ENCODE assay signal across 25 cellular contexts in the genomic region with DNA sequence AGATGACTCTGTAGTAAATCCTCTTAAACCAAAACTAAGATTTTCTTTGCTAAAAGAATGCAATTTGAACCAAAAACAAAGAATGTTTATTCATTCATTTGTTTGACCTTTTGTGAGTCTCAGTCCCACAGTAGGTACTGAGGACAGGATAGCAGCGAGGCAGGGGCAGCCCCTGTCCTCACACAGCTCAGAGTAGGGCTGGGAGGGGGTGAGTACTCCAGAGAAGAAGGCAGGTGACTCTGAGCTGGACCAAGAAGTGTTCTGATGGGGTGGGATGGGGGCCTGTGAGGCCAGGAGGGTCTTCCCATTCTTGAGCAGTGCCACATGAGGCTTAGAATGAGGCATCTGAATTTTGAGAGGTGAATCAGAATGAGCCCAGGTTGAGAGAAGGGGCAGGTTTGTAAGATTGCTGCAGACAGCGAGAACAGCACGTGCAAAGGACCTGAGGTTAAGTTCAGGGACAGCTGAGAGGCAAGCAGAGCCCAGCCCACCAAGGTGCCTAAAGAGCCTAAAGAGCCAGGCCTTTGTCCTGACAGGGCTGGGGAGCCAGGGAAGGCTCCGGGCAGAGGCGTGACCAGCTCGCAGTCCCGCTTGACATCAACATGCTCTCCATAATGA. TPM values are rescaled to one million over a fixed set of nuclear protein-coding genes. Genes with fewer than 3 reads are reported as not detected.
A peak's percentile ranks its signal among the peaks of the same experiment; 100 is the strongest.
DNase-seq lines count a peak whose midpoint lies in the region; ATAC-seq and TF ChIP-seq lines count a peak whose summit lies in the region.
"Had no signal": no experiment of that assay in that cellular context is flagged by ENCODE, and none has a peak within 500 bp of the region (broad histone marks: within the 10 kb centered on the region; RNA-seq: fewer than 3 reads in every experiment).

No MANE protein-coding gene starts in this region.

- H3K27ac Mint-ChIP-seq in WTC11 (no peak overlapping the region), neural progenitor cell (no peak overlapping the region)
- H3K27ac Mint-ChIP-seq: activated naive CD8-positive, alpha-beta T cell treated with anti-CD3 and anti-CD28 coated beads for 36 hours; CD4-positive, alpha-beta T cell; natural killer cell; type B pancreatic cell had no signal

- CTCF ChIA-PET in HEK293 (lab: Yijun Ruan, JAX): interaction anchor here (1.4 kb wide), 1 partner anchor 25 kb away, joined by 4 read pairs; no protein-coding TSS in a partner anchor
- CTCF ChIA-PET in WTC11 (lab: Charles Lee): interaction anchor here (1.6 kb wide), 1 partner anchor 156 kb away, joined by 4 read pairs; no protein-coding TSS in a partner anchor

- H3F3A ChIP-seq in neural progenitor cell (ENCODE audit: low read depth): peaks cover 28% of the 10 kb centered on the region

- POLR2A ChIA-PET in HEK293 (lab: Yijun Ruan, JAX): no interaction called here
- POLR2A ChIA-PET in WTC11 (lab: Charles Lee): no interaction called here

- no peak overlapping the region for H3K4me3 Mint-ChIP-seq in WTC11
- H3K4me3 Mint-ChIP-seq in neural progenitor cell: peak overlapping the region; percentile 46
- H3K4me3 Mint-ChIP-seq: activated CD8-positive, alpha-beta T cell treated with anti-CD3 and anti-CD28 coated beads, Interleukin-2, amount 10 ng/mL, durations not matched to agents 7 days and 5 days; activated naive CD8-positive, alpha-beta T cell treated with anti-CD3 and anti-CD28 coated beads for 36 hours; CD4-positive, alpha-beta T cell; natural killer cell; type B pancreatic cell had no signal

- peaks cover 87% of the 10 kb centered on the region for H3K4me1 ChIP-seq in BLaER1
- H3K4me1 ChIP-seq in HEK293 (ENCODE audit: control insufficient read depth, insufficient read depth, low read length): no peaks in the 10 kb centered on the region; the same call in 1 of the 2 replicates
- peaks cover 45% of the 10 kb centered on the region for H3K4me1 ChIP-seq in neural progenitor cell

- H3K27ac ChIP-seq in BLaER1: peak overlapping the region; percentile 71
- H3K27ac ChIP-seq in HEK293 (ENCODE audit: extremely low read depth, low read depth, low read length): no peak overlapping the region
- H3K27ac ChIP-seq in neural progenitor cell: peak overlapping the region; percentile 64
- H3K27ac ChIP-seq: ascending aorta, hepatocyte, left lung, SK-N-MC had no signal

- ATAC-seq in WTC11 (peak; percentile 34; the same call in 1 of the 2 replicates), GM19452 (IDR thresholded peaks at IDR 0.05; ENCODE audit: unreplicated experiment) (no peak), HG03521 (IDR thresholded peaks at IDR 0.05; ENCODE audit: unreplicated experiment) (no peak)
- ATAC-seq: activated CD8-positive, alpha-beta T cell treated with anti-CD3 and anti-CD28 coated beads, Interleukin-2, amount 10 ng/mL, durations not matched to agents 7 days and 5 days; left lung; natural killer cell; right cardiac atrium had no signal

- H2AFZ ChIP-seq in neural progenitor cell (replicated peaks): no peak overlapping the region
- H2AFZ ChIP-seq: hepatocyte had no signal

- H3K9me3 ChIP-seq in BLaER1 (no peaks in the 10 kb centered on the region), HEK293 (ENCODE audit: control insufficient read depth, insufficient read depth, low read depth, low read length) (no peaks in the 10 kb centered on the region), neural progenitor cell (ENCODE audit: low read depth) (no peaks in the 10 kb centered on the region)
- H3K9me3 ChIP-seq: ascending aorta, esophagus squamous epithelium, left lung had no signal

- H3K9ac ChIP-seq in BLaER1 (no peak overlapping the region), neural progenitor cell (no peak overlapping the region)

- H3K27me3 ChIP-seq in BLaER1 (no peaks in the 10 kb centered on the region), neural progenitor cell (no peaks in the 10 kb centered on the region)
- H3K27me3 ChIP-seq: ascending aorta, hepatocyte, left lung had no signal

- in situ Hi-C loops in G401 (cut with HindIII; ENCODE audit: low sequenced_read_pairs): no loop called here

- TF ChIP-seq CTCF in HEK293 (tag by site-specific recombination; IDR thresholded peaks at IDR 0.05): no peak
- TF ChIP-seq CTCF in WTC11 (IDR thresholded peaks at IDR 0.05): no peak
- no peak for TF ChIP-seq CTCF in neural progenitor cell (IDR thresholded peaks at IDR 0.05)

- no peaks in the 10 kb centered on the region for H3K79me2 ChIP-seq in neural progenitor cell (ENCODE audit: low read depth)
- H3K79me2 ChIP-seq: hepatocyte had no signal

- H3K4me3 ChIP-seq in BLaER1: no peak overlapping the region
- H3K4me3 ChIP-seq in HEK293 (ENCODE audit: low read depth, low read length): no peak overlapping the region
- peak overlapping the region; percentile 13 for H3K4me3 ChIP-seq in neural progenitor cell
- H3K4me3 ChIP-seq: ascending aorta, esophagus squamous epithelium, hepatocyte, left lung, SK-N-MC had no signal

- H4K20me1 ChIP-seq in BLaER1 (no peaks in the 10 kb centered on the region), neural progenitor cell (ENCODE audit: low read depth) (no peaks in the 10 kb centered on the region)

- DNase-seq in WTC11 (ENCODE audit: low spot score): no peak
- DNase-seq in neural progenitor cell (ENCODE audit: low spot score): peak; percentile 43
- no peak for DNase-seq in G401 (ENCODE audit: low spot score)
- DNase-seq: activated CD4-positive, alpha-beta T cell treated with anti-CD3 and anti-CD28 coated beads for 1 hour; activated CD8-positive, alpha-beta T cell treated with anti-CD3 and anti-CD28 coated beads, Interleukin-2, amount 10 ng/mL, durations not matched to agents 7 days and 5 days; activated naive CD8-positive, alpha-beta T cell treated with anti-CD3 and anti-CD28 coated beads for 36 hours; activated T-cell treated with anti-CD3 and anti-CD28 coated beads for 4 hours; central memory CD4-positive, alpha-beta T cell; dermis blood vessel endothelial cell; esophagus squamous epithelium; natural killer cell; right cardiac atrium; stimulated activated CD4-positive, alpha-beta T cell treated with anti-CD3 and anti-CD28 coated beads, Interleukin-2, amount 100 ng/mL, for 48 hours; T-helper 2 cell had no signal

- H3K27me3 Mint-ChIP-seq in WTC11 (ENCODE audit: low read depth) (no peaks in the 10 kb centered on the region; the same call in 1 of the 2 replicates), neural progenitor cell (ENCODE audit: insufficient read depth, low read depth) (peaks cover 5% of the 10 kb centered on the region)
- H3K27me3 Mint-ChIP-seq: CD4-positive, alpha-beta T cell; type B pancreatic cell had no signal

- no peaks in the 10 kb centered on the region; the same call in 1 of the 2 replicates for H3K36me3 Mint-ChIP-seq in WTC11
- no peaks in the 10 kb centered on the region for H3K36me3 Mint-ChIP-seq in neural progenitor cell
- H3K36me3 Mint-ChIP-seq: activated naive CD8-positive, alpha-beta T cell treated with anti-CD3 and anti-CD28 coated beads for 36 hours; IgD-negative memory B cell; natural killer cell; type B pancreatic cell had no signal

- H3K4me1 Mint-ChIP-seq in WTC11 (peaks cover 17% of the 10 kb centered on the region), neural progenitor cell (peaks cover 27% of the 10 kb centered on the region)
- H3K4me1 Mint-ChIP-seq: activated naive CD8-positive, alpha-beta T cell treated with anti-CD3 and anti-CD28 coated beads for 36 hours had no signal

- H3K9me3 Mint-ChIP-seq in WTC11 (no peaks in the 10 kb centered on the region; the same call in 1 of the 2 replicates), neural progenitor cell (no peaks in the 10 kb centered on the region)
- H3K9me3 Mint-ChIP-seq: CD4-positive, alpha-beta T cell; IgD-negative memory B cell; natural killer cell; type B pancreatic cell had no signal

- H3K4me2 ChIP-seq in BLaER1 (peak overlapping the region; percentile 89), neural progenitor cell (peak overlapping the region; percentile 67)
- H3K4me2 ChIP-seq: hepatocyte had no signal

- no peaks in the 10 kb centered on the region for H3K36me3 ChIP-seq in BLaER1
- no peaks in the 10 kb centered on the region for H3K36me3 ChIP-seq in HEK293 (ENCODE audit: control insufficient read depth in 2 of 2, insufficient read depth in 1 of 2, low read length in 2 of 2)
- H3K36me3 ChIP-seq in neural progenitor cell: no peaks in the 10 kb centered on the region
- H3K36me3 ChIP-seq: ascending aorta, esophagus squamous epithelium, left lung had no signal

TF ChIP-seq in HEK293, 187 proteins besides CTCF, POLR2A, EP300 and RAD21 (continues in another document):
- TF ChIP-seq ZNF623 (tag by site-specific recombination; IDR thresholded peaks at IDR 0.05): peak; percentile 87
- no peak for TF ChIP-seq SP3 (tag by site-specific recombination; IDR thresholded peaks at IDR 0.05)
- TF ChIP-seq ZSCAN18 (tag by site-specific recombination; IDR thresholded peaks at IDR 0.05): no peak
- no peak for TF ChIP-seq ZNF530 (tag by site-specific recombination; IDR thresholded peaks at IDR 0.05; ENCODE audit: low read depth)

TF ChIP-seq in WTC11, 78 proteins besides CTCF, POLR2A, EP300 and RAD21 (continues in another document):
- TF ChIP-seq E2F4 (CRISPR knock-in tag; IDR thresholded peaks at IDR 0.05; ENCODE audit: borderline replicate concordance, low read depth) (no peak), NFE2L1 (CRISPR knock-in tag; IDR thresholded peaks at IDR 0.05) (no peak)

RNA-seq across cellular contexts. Expression of gene CHST15, which starts 56.9 kb away (rescaled TPM):
- total RNA-seq in WTC11 (2021) (7.9 to 10.7 TPM (median 9.1 TPM) in 3 replicates), neural progenitor cell (ENCODE audit: low replicate concordance) (0.54 and 0.59 TPM in 2 replicates)
- not detected in 2 replicates for total RNA-seq in G401 (2014; rRNA removed; shearing (Covaris generic))
- total RNA-seq: activated CD8-positive, alpha-beta T cell treated with anti-CD3 and anti-CD28 coated beads, Interleukin-2, amount 10 ng/mL, durations not matched to agents 7 days and 5 days had no signal
